ENCODE assay signal across 11 cellular contexts in genomic region chr10:114131094-114131493, GRCh38.
A peak's percentile ranks its signal among the peaks of the same experiment; 100 is the strongest.
DNase-seq lines count a peak whose midpoint lies in the region; ATAC-seq and TF ChIP-seq lines count a peak whose summit lies in the region.
"Had no signal": no experiment of that assay in that cellular context is flagged by ENCODE, and none has a peak within 500 bp of the region (broad histone marks: within the 10 kb centered on the region; RNA-seq: fewer than 3 reads in every experiment).

No MANE protein-coding gene starts in this region.

- DNase-seq in GM10248 (ENCODE audit: extremely low spot score) (peak; percentile 20), SKM-1 treated with dmso at 0.1 percent for 144 hours (lab: John Stamatoyannopoulos, UW; ENCODE audit: unreplicated experiment) (peak; percentile 82), NCI-H128 (lab: John Stamatoyannopoulos, UW; ENCODE audit: unreplicated experiment) (no peak), HEK293T (ENCODE audit: extremely low spot score) (no peak), NCI-H524 treated with DMSO at 0.1 percent for 48 hours (lab: John Stamatoyannopoulos, UW) (no peak)
- DNase-seq: cerebellar nuclear complex; stimulated activated naive CD8-positive, alpha-beta T cell treated with anti-CD3 and anti-CD28 coated beads, Interleukin-15, amount 100 ng/mL, for 72 hours; T1000 had no signal

- TF ChIP-seq CTCF in GM10248 (IDR thresholded peaks at IDR 0.05; ENCODE audit: control extremely low read depth, extremely low read depth, low read depth, missing control alignments): no peak

- CTCF ChIA-PET in GM10248 (lab: Yijun Ruan, JAX): no interaction called here
- CTCF ChIA-PET in HEK293T (lab: Yijun Ruan, JAX): no interaction called here

- POLR2A ChIA-PET in GM10248 (lab: Yijun Ruan, JAX): no interaction called here
- POLR2A ChIA-PET in HEK293T (lab: Yijun Ruan, JAX): no interaction called here

- peak; percentile 70 for ATAC-seq in GM19395 (IDR thresholded peaks at IDR 0.05; ENCODE audit: unreplicated experiment)
- ATAC-seq in HG03066 (IDR thresholded peaks at IDR 0.05; ENCODE audit: low read depth, unreplicated experiment): peak; percentile 76
- no peak for ATAC-seq in HG03280 (IDR thresholded peaks at IDR 0.05; ENCODE audit: unreplicated experiment)
- ATAC-seq: stimulated activated naive CD8-positive, alpha-beta T cell treated with anti-CD3 and anti-CD28 coated beads, Interleukin-15, amount 100 ng/mL, for 72 hours had no signal

TF ChIP-seq in HEK293T, 16 proteins besides CTCF, POLR2A, EP300 and RAD21:
- no peak for TF ChIP-seq SUZ12 (IDR thresholded peaks at IDR 0.05)
- no peak for TF ChIP-seq SP1 (IDR thresholded peaks at IDR 0.05)
- TF ChIP-seq CTBP1 (IDR thresholded peaks at IDR 0.05; ENCODE audit: borderline replicate concordance): no peak
- TF ChIP-seq ARNT (IDR thresholded peaks at IDR 0.05): no peak
- TF ChIP-seq L3MBTL2 (conservative IDR thresholded peaks at IDR 0.05): no peak
- no peak for TF ChIP-seq ZNF384 (IDR thresholded peaks at IDR 0.05)
- TF ChIP-seq BHLHE40 (IDR thresholded peaks at IDR 0.05; ENCODE audit: borderline replicate concordance): no peak
- no peak for TF ChIP-seq FOXK2 (IDR thresholded peaks at IDR 0.05)
- no peak for TF ChIP-seq TARDBP (IDR thresholded peaks at IDR 0.05)
- no peak for TF ChIP-seq ELF4 (IDR thresholded peaks at IDR 0.05)

Comparison
In these comparisons a context has a peak if more than half of its experiments do, and no peak if none do; other contexts are left out.
1. DNase-seq: peak in GM10248 (single experiment) and SKM-1 treated with dmso at 0.1 percent for 144 hours (single experiment); none in NCI-H128 (single experiment), HEK293T (single experiment) and NCI-H524 treated with DMSO at 0.1 percent for 48 hours (single experiment).